Comparison of ENCODE assay signal across 27 cellular contexts in the genomic region with DNA sequence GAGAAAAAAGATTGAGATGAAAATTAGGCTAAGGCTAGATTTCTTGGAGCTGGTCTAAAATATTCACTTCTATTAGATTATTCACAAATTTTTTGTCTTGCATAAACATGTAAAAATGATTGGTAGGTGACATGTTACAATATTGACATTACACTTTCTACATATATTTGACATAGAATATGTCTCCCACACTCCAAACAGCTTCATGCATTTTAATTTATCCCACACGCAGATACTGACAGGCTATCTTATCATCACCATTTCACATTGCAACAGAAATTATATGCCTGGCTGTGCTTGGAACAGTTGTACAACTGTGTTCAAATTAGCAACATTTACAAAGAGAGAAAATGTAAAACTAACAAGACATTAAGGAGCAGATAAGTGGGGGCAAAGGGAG.
"Had no signal": no experiment of that assay in that cellular context is flagged by ENCODE, and none has a peak within 500 bp of the region (broad histone marks: within the 10 kb centered on the region; RNA-seq: fewer than 3 reads in every experiment).

No MANE protein-coding gene starts in this region.

- H3K9ac ChIP-seq: neural progenitor cell had no signal

- H2AFZ ChIP-seq: neural progenitor cell had no signal

- ATAC-seq: left colon; left lung; lower lobe of right lung; naive thymus-derived CD8-positive, alpha-beta T cell; right lobe of liver; stimulated activated naive B cell treated with anti-CD40 and anti-IgM and Interleukin-4, amounts not matched to agents 10 μg/mL and 1 μg/mL and 100 μg/mL, for 72 hours; stimulated activated naive CD8-positive, alpha-beta T cell treated with anti-CD3 and anti-CD28 coated beads, Interleukin-15, Interleukin-2, amounts not matched to agents 100 U/mL and 50 U/mL, for 24 hours; upper lobe of right lung had no signal

- H3K4me3 ChIP-seq: left lung, lower lobe of right lung, neural progenitor cell, ovary, right atrium auricular region, right lobe of liver, stomach, thoracic aorta, tibial artery, upper lobe of right lung, uterus had no signal

- DNase-seq: hippocampal formation; immature natural killer cell; kidney; left colon; left lung; lower lobe of right lung; mammary epithelial cell; mesenchymal stem cell; naive thymus-derived CD8-positive, alpha-beta T cell; occipital lobe; ovary; right lobe of liver; stimulated activated CD4-positive, alpha-beta T cell treated with anti-CD3 and anti-CD28 coated beads, Interleukin-12 subunit alpha, Interleukin-12 subunit beta, amount 100 ng/mL, for 4 hours; stimulated activated CD4-positive, alpha-beta T cell treated with anti-CD3 and anti-CD28 coated beads, Interleukin-15, amount 100 ng/mL, for 24 hours; stimulated activated CD4-positive, alpha-beta T cell treated with anti-CD3 and anti-CD28 coated beads, Interleukin-2, amount 100 ng/mL, for 24 hours; stimulated activated CD4-positive, alpha-beta T cell treated with anti-CD3 and anti-CD28 coated beads, Interleukin-4, amount 100 ng/mL, for 1 hour; stimulated activated naive B cell treated with anti-CD40 and anti-IgM and Interleukin-4, amounts not matched to agents 10 μg/mL and 1 μg/mL and 100 μg/mL, for 72 hours; stimulated activated naive CD8-positive, alpha-beta T cell treated with anti-CD3 and anti-CD28 coated beads, Interleukin-15, Interleukin-2, amounts not matched to agents 100 U/mL and 50 U/mL, for 24 hours; stomach; tibial artery; trophoblast cell; upper lobe of right lung; uterus had no signal

- H3K27me3 ChIP-seq: left lung, neural progenitor cell, neutrophil, ovary, right atrium auricular region, right lobe of liver, stomach, tibial artery, upper lobe of right lung, uterus had no signal

- H3K4me2 ChIP-seq: neural progenitor cell had no signal

- H3K27ac ChIP-seq: left lung, lower lobe of right lung, neural progenitor cell, neutrophil, ovary, right atrium auricular region, right lobe of liver, stomach, thoracic aorta, tibial artery, upper lobe of right lung, uterus had no signal

- H3K36me3 ChIP-seq: left lung, lower lobe of right lung, neural progenitor cell, neutrophil, ovary, right atrium auricular region, right lobe of liver, stomach, thoracic aorta, tibial artery, upper lobe of right lung, uterus had no signal

- H3K9me3 ChIP-seq: left lung, lower lobe of right lung, neutrophil, ovary, right atrium auricular region, right lobe of liver, stomach, thoracic aorta, tibial artery, upper lobe of right lung, uterus had no signal
